In the genomic region with DNA sequence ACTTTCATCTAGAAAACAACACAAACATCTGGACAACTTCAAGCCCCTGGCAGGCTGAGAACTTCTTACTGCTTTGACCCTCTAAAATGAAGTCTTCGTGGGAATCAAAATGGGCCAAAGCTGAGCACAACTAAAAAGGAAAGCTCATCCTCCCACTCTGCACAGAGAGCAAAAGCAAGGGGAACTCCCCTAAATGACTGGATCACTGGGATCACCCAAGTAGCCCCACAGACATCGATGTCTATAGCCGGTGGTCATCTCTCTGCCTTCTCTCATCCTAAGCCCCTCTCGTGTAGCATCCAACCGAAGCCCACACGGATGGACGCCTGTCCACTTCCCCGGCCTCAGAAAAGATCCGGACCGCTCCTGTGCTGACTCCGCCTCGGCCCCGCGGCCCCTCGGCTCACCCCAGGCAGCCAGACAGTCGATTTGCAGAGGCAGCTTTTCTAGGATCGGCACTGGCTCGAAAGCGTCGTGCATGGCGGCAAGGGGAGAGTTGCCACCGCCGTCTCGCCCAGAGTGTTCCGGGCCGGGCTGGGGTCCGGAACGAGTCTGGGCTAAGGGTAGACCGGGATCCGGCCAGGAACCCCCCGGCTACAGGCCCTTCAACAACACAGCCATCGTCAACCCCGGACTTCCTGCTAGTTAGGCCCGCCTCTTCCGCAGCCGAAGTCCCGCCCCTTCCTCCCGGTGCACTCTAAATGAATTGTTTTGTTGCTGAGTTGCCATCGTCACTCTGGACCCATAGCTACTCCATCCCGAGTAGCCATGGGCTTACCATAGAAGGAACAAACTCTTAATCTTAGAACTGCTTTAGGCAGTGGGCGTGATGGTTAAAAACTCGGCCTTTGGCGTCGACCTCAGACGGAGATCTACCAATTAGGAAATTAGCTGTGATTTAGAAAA, we compare ENCODE assay signal across 8 cellular contexts. TPM values are rescaled to one million over a fixed set of nuclear protein-coding genes. Genes with fewer than 3 reads are reported as not detected.
DNase-seq lines count a peak whose midpoint lies in the region; ATAC-seq, FAIRE-seq and TF ChIP-seq lines count a peak whose summit lies in the region.

A gene with protein sequence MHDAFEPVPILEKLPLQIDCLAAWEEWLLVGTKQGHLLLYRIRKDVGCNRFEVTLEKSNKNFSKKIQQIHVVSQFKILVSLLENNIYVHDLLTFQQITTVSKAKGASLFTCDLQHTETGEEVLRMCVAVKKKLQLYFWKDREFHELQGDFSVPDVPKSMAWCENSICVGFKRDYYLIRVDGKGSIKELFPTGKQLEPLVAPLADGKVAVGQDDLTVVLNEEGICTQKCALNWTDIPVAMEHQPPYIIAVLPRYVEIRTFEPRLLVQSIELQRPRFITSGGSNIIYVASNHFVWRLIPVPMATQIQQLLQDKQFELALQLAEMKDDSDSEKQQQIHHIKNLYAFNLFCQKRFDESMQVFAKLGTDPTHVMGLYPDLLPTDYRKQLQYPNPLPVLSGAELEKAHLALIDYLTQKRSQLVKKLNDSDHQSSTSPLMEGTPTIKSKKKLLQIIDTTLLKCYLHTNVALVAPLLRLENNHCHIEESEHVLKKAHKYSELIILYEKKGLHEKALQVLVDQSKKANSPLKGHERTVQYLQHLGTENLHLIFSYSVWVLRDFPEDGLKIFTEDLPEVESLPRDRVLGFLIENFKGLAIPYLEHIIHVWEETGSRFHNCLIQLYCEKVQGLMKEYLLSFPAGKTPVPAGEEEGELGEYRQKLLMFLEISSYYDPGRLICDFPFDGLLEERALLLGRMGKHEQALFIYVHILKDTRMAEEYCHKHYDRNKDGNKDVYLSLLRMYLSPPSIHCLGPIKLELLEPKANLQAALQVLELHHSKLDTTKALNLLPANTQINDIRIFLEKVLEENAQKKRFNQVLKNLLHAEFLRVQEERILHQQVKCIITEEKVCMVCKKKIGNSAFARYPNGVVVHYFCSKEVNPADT (minus strand): TSS at position 631 of the 906 bp plus-strand sequence. CDS start 151 bp downstream, at position 480.

- peak; percentile 81 for TF ChIP-seq POLR2A in GM12891 (IDR thresholded peaks at IDR 0.05; ENCODE audit: low read depth, low read length)

- ATAC-seq in HG02798 (IDR thresholded peaks at IDR 0.05; ENCODE audit: poor library complexity, unreplicated experiment): peak; percentile 90
- peak; percentile 97 to 99 for ATAC-seq in left cardiac atrium

- H3K4me1 Mint-ChIP-seq in type B pancreatic cell (ENCODE audit: unreplicated experiment): peaks cover 25% of the 10 kb centered on the region

- H3K27me3 Mint-ChIP-seq in type B pancreatic cell: no peaks in the 10 kb centered on the region

- peaks cover 4% of the 10 kb centered on the region for H3K36me3 Mint-ChIP-seq in type B pancreatic cell

- peak within 1 kb of the TSS; percentile 84 for H3K27ac Mint-ChIP-seq in type B pancreatic cell

- FAIRE-seq in GM12891 (lab: Jason Lieb, UNC): peak; percentile 97

- H3K4me3 Mint-ChIP-seq in type B pancreatic cell: peak within 1 kb of the TSS; percentile 96

- TF ChIP-seq CTCF in type B pancreatic cell (conservative IDR thresholded peaks at IDR 0.05): no peak

- intact Hi-C loops in T-helper 1 cell treated with Interleukin-12 subunit alpha and Interleukin-12 subunit beta and Interleukin-4 antibody, amounts not matched to agents 30 ng/mL and 1 ng/mL, for 36 hours (cut with micrococcal nuclease): loop anchor here (1.0 to 5.0 kb wide), 7 partner anchors 29 to 899 kb away; partner anchors contain the start of genes EHD4, GANC, MAPKBP1 and TMEM87A
- intact Hi-C loops in left cardiac atrium (cut with DNase I) (no loop called here), posterior cingulate gyrus (cut with DNase I) (no loop called here)

- H3K9me3 Mint-ChIP-seq in type B pancreatic cell: peaks cover 4% of the 10 kb centered on the region

- DNase-seq in GM12891 (ENCODE audit: insufficient read length, low spot score) (peak; percentile 74), NCI-H146 (lab: John Stamatoyannopoulos, UW) (peak; percentile 71), amniotic epithelial cell (ENCODE audit: low read depth) (peak; percentile 84), left cardiac atrium (peak; percentile 90), posterior cingulate gyrus (peak; percentile 79 to 99 (median 89)), type B pancreatic cell (ENCODE audit: extremely low spot score, unreplicated experiment) (peak; percentile 82)

TF ChIP-seq in GM12891, 5 proteins besides CTCF, POLR2A, EP300 and RAD21:
- TF ChIP-seq POLR2AphosphoS5 (IDR thresholded peaks at IDR 0.05; ENCODE audit: low read depth, low read length) (peak; percentile 85), POU2F2 (IDR thresholded peaks at IDR 0.05; ENCODE audit: low read depth, low read length) (no peak), TAF1 (IDR thresholded peaks at IDR 0.05; ENCODE audit: low read depth, low read length) (peak; percentile 55; the same call in 1 of the 2 replicates), PAX5 (IDR thresholded peaks at IDR 0.05; ENCODE audit: insufficient read depth, low read length, severe bottlenecking) (no peak), SPI1 (IDR thresholded peaks at IDR 0.05; ENCODE audit: low read depth, low read length) (peak; percentile 45)

RNA-seq across cellular contexts. Expression of the gene that starts here (rescaled TPM):
- 40.2 TPM for polyA plus RNA-seq in GM12891 (2012; ENCODE audit: low read depth, missing spikeins)
- 86.8 TPM in 2 replicates for total RNA-seq in T-helper 1 cell treated with Interleukin-12 subunit alpha and Interleukin-12 subunit beta and Interleukin-4 antibody, amounts not matched to agents 30 ng/mL and 1 ng/mL, for 36 hours
- 10 to 100 TPM; 39.1 to 39.2 TPM for total RNA-seq in left cardiac atrium
- 63.6 and 76.8 TPM in 2 replicates for total RNA-seq in type B pancreatic cell (ENCODE audit: low replicate concordance)

Comparison
In these comparisons a context has a peak if more than half of its experiments do, and no peak if none do; other contexts are left out.
1. Peak in every context shown above with its lines: DNase-seq and ATAC-seq.